Comparison of ENCODE assay signal across 8 cellular contexts in the genomic region with DNA sequence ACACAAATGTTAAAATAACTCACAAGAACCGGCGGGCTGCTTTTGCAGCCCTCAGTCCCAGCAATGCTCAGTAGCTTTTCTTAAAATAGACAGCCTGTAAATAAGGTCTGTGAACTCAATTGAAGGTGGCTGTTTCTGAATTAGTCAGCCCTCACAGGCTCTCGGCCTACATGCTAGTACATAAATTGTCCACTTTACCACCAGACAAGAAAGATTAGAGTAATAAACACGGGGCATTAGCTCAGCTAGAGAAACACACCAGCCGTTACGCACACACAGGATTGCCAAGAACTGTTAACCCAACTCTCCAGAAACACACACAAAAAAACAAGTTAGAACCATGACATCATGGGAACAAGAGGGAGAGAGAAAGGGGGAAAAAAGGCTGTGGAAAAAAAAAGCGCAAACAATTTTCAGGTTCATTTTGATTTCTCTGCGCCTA.
DNase-seq lines count a peak whose midpoint lies in the region; ATAC-seq and TF ChIP-seq lines count a peak whose summit lies in the region.

No MANE protein-coding gene starts in this region.

- peak overlapping the region; percentile 67 to 90 (median 80) for H3K27ac ChIP-seq in tibial nerve

- CTCF ChIA-PET in Caco-2 (lab: Charles Lee), result no interaction called here

- H3K4me1 ChIP-seq in tibial nerve, result peaks cover 0 to 93% (median 60%) of the 10 kb centered on the region in 4 donors
- H3K4me1 ChIP-seq in Caco-2, result no peaks in the 10 kb centered on the region

- in situ Hi-C loops in ACHN (cut with HindIII; ENCODE audit: low pct_ligation_motif_present, low pct_unique_long_range_greater_than_20kb, low sequenced_read_pairs), result no loop called here

- DNase-seq in NCI-H526 (lab: John Stamatoyannopoulos, UW) (peak; percentile 19 to 31), iris pigment epithelial cell (ENCODE audit: low read depth) (peak; percentile 56), tibial nerve (ENCODE audit: low spot score in 2 of 2) (no peak), ACHN (no peak), Caco-2 (no peak)
- no peak for DNase-seq in stimulated activated CD4-positive, alpha-beta T cell treated with anti-CD3 and anti-CD28 coated beads, Interleukin-4, amount 100 ng/mL, for 24 hours

- peaks cover 10% of the 10 kb centered on the region for H3K27me3 Mint-ChIP-seq in Caco-2 (ENCODE audit: insufficient read depth, unreplicated experiment)

- H3K36me3 ChIP-seq in tibial nerve, result no peaks in the 10 kb centered on the region
- H3K36me3 ChIP-seq in Caco-2 (ENCODE audit: control insufficient read depth, insufficient read depth, low read length), result no peaks in the 10 kb centered on the region

- H3K9me3 Mint-ChIP-seq in Caco-2 (ENCODE audit: unreplicated experiment), result no peaks in the 10 kb centered on the region

- H3K9me3 ChIP-seq in tibial nerve, result no peaks in the 10 kb centered on the region
- H3K9me3 ChIP-seq in Caco-2, result no peaks in the 10 kb centered on the region

- no peak for TF ChIP-seq POLR2A in tibial nerve (IDR thresholded peaks at IDR 0.05)

- TF ChIP-seq EP300 in tibial nerve (IDR thresholded peaks at IDR 0.05), result peak in 1 of 2 donors; percentile 84

- POLR2A ChIA-PET in Caco-2 (lab: Charles Lee), result no interaction called here

- no peak overlapping the region for H3K27ac Mint-ChIP-seq in Caco-2 (ENCODE audit: unreplicated experiment)

- no peaks in the 10 kb centered on the region for H3K36me3 Mint-ChIP-seq in Caco-2 (ENCODE audit: insufficient read depth, unreplicated experiment)

- no peak overlapping the region for H3K4me3 Mint-ChIP-seq in Caco-2 (ENCODE audit: unreplicated experiment)

- no peaks in the 10 kb centered on the region for H3K27me3 ChIP-seq in tibial nerve
- no peaks in the 10 kb centered on the region for H3K27me3 ChIP-seq in Caco-2 (replicated peaks; ENCODE audit: control insufficient read depth, insufficient read depth, low read length)

- peak overlapping the region in 2 of 4 donors; percentile 10 to 19 for H3K4me3 ChIP-seq in tibial nerve
- no peak overlapping the region for H3K4me3 ChIP-seq in Caco-2 (ENCODE audit: low read depth, low read length)

- WGBS in tibial nerve, 2 donors, result 28 to 34% methylated on average over 8 of the region's 8 CpGs

- TF ChIP-seq CTCF in tibial nerve (IDR thresholded peaks at IDR 0.05), result no peak
- TF ChIP-seq CTCF in Caco-2 (IDR thresholded peaks at IDR 0.05; ENCODE audit: insufficient read depth in 1 of 2, low read depth in 1 of 2, low read length in 1 of 2, severe bottlenecking in 1 of 2, unreplicated experiment in 1 of 2), result no peak

- no TSS peak for BruUV-seq in Caco-2 (replicated peaks; lab: Mats Ljungman, UMichigan)

- ATAC-seq in GM18520 (IDR thresholded peaks at IDR 0.05; ENCODE audit: unreplicated experiment) (peak; percentile 94), HG02571 (IDR thresholded peaks at IDR 0.05; ENCODE audit: unreplicated experiment) (peak; percentile 94)

- H3K4me1 Mint-ChIP-seq in Caco-2 (ENCODE audit: low read depth, unreplicated experiment), result no peaks in the 10 kb centered on the region

- intact Hi-C loops in Caco-2 (cut with micrococcal nuclease; ENCODE audit: unreplicated experiment), result no loop called here

Comparison
In these comparisons a context has a peak if more than half of its experiments do, and no peak if none do; other contexts are left out.
1. DNase-seq: peak in NCI-H526 (2 of 2) and iris pigment epithelial cell (single experiment); none in tibial nerve (0 of 2), ACHN (single experiment), stimulated activated CD4-positive, alpha-beta T cell treated with anti-CD3 and anti-CD28 coated beads, Interleukin-4, amount 100 ng/mL, for 24 hours (single experiment) and Caco-2 (0 of 2).